ENCODE assay signal across 8 cellular contexts in the genomic region with DNA sequence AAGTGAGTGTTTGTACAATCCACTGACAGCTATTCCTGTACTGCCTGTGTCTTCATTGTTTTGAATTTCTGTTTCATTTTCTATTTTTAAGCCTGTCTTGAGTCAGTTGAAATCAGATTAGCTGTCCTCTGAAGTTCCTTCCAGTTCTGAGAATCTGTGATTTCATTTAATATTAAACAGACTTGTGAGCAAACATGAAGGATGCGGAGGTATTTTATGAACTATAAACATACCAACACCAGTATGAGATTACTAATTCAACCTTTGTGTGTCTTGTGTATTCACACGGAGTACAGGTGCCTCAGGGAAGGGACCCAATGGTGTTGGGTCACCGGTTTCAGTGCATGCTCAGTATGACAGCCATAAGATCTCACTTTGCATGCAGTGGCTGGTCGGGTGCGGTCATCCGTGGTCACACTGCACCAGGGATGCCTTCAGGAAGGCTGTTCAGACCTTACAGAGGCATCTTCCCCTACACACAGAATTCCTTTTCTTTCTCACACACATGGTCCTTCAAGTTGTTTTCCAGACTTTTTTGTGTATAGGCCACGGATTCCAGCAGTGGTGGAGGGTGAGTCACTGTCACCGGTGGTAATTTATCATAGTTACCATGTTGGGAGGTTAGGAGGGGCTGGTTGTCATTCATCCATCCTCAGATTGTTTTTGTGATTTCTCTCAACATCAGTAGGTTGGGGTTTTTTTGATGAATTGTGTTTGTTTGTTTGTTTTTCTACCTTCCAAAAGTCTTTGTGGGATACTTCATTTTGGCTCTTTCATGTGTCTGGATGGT.
DNase-seq lines count a peak whose midpoint lies in the region; ATAC-seq lines count a peak whose summit lies in the region.

No MANE protein-coding gene starts in this region.

- peak overlapping the region; percentile 63 for H3K4me3 Mint-ChIP-seq in activated naive CD8-positive, alpha-beta T cell

- DNase-seq in inferior parietal cortex (ENCODE audit: extremely low spot score) (no peak), SIG-M5 treated with dmso at 0.1 percent for 504 hours (lab: John Stamatoyannopoulos, UW; ENCODE audit: unreplicated experiment) (no peak), SKM-1 treated with dmso at 0.1 percent for 144 hours (lab: John Stamatoyannopoulos, UW; ENCODE audit: unreplicated experiment) (no peak), AG20443 (ENCODE audit: low spot score) (no peak)

- H3K4me1 Mint-ChIP-seq in activated naive CD8-positive, alpha-beta T cell (ENCODE audit: low read depth) = peaks cover 53% of the 10 kb centered on the region

- H3K27ac Mint-ChIP-seq in activated naive CD8-positive, alpha-beta T cell = peak overlapping the region; percentile 55

- no peaks in the 10 kb centered on the region for H3K9me3 Mint-ChIP-seq in activated naive CD8-positive, alpha-beta T cell (ENCODE audit: low read depth)

- ATAC-seq in GM18498 (IDR thresholded peaks at IDR 0.05; ENCODE audit: unreplicated experiment) (peak; percentile 88), GM19438 (IDR thresholded peaks at IDR 0.05; ENCODE audit: low read depth, unreplicated experiment) (peak; percentile 84), HG03103 (IDR thresholded peaks at IDR 0.05; ENCODE audit: low read depth, unreplicated experiment) (peak; percentile 84)

- H3K36me3 Mint-ChIP-seq in activated naive CD8-positive, alpha-beta T cell = no peaks in the 10 kb centered on the region

- no peaks in the 10 kb centered on the region for H3K27me3 Mint-ChIP-seq in activated naive CD8-positive, alpha-beta T cell
